13 cellular contexts compared by ENCODE assay signal in the genomic region with DNA sequence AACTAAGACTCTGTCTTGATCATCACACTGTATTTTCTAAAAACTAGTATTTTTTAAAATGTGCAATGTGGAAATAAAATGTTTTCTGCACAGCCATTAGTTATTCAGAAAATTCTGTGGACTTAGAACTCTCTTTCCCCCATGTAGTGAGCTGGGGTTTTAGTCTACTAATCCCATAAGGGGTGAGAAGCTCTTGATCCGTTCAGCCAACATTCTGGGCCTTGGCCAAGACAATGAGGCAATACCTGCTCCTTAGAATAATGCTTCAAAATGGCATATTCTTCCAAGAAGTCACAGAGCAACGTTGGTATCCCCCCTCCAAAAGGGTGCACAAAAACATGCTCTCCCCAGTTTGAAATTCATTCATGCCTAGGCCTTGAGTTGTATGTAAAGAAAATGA.
"Had no signal": no experiment of that assay in that cellular context is flagged by ENCODE, and none has a peak within 500 bp of the region (broad histone marks: within the 10 kb centered on the region; RNA-seq: fewer than 3 reads in every experiment).

No MANE protein-coding gene starts in this region.

- H3K9me3 Mint-ChIP-seq: activated naive CD8-positive, alpha-beta T cell treated with anti-CD3 and anti-CD28 coated beads for 36 hours; T-helper 2 cell treated with Interferon-gamma antibody and Interleukin-4, amounts not matched to agents 5 μg/mL and 100 μg/mL, for 36 hours had no signal

- H3K36me3 Mint-ChIP-seq: activated naive CD8-positive, alpha-beta T cell treated with anti-CD3 and anti-CD28 coated beads for 36 hours had no signal

- ATAC-seq: left colon, sciatic nerve had no signal

- H3K27ac Mint-ChIP-seq: activated naive CD8-positive, alpha-beta T cell treated with anti-CD3 and anti-CD28 coated beads for 36 hours; endodermal cell; T-helper 2 cell treated with Interferon-gamma antibody and Interleukin-4, amounts not matched to agents 5 μg/mL and 100 μg/mL, for 36 hours had no signal

- H3K4me3 Mint-ChIP-seq: activated naive CD8-positive, alpha-beta T cell treated with anti-CD3 and anti-CD28 coated beads for 36 hours; endodermal cell; T-helper 2 cell treated with Interferon-gamma antibody and Interleukin-4, amounts not matched to agents 5 μg/mL and 100 μg/mL, for 36 hours had no signal

- DNase-seq: activated naive CD8-positive, alpha-beta T cell treated with anti-CD3 and anti-CD28 coated beads for 36 hours; activated T-cell treated with anti-CD3 and anti-CD28 coated beads, Interleukin-2, amount 50 U/mL, for 1 hour; amniotic stem cell; cerebellar nuclear complex; cortex of kidney; endodermal cell; left colon; mesenchymal stem cell; occipital lobe; stimulated activated CD4-positive, alpha-beta T cell treated with anti-CD3 and anti-CD28 coated beads, Interleukin-2, amount 100 ng/mL, for 48 hours; stimulated activated naive CD4-positive, alpha-beta T cell had no signal
